Comparison of ENCODE assay signal across 8 cellular contexts in genomic region chr9:91131433-91131839, GRCh38.
DNase-seq lines count a peak whose midpoint lies in the region; ATAC-seq and TF ChIP-seq lines count a peak whose summit lies in the region.

No MANE protein-coding gene starts in this region.

- DNase-seq in M059J (ENCODE audit: low read depth) (peak; percentile 95), kidney glomerular epithelial cell (lab: John Stamatoyannopoulos, UW) (peak; percentile 42), substantia nigra (lab: John Stamatoyannopoulos, UW) (no peak), endothelial cell (ENCODE audit: low spot score) (no peak)
- DNase-seq in activated T-helper 2 cell treated with anti-CD3 and anti-CD28 coated beads, Interferon-gamma antibody, Interleukin-2, Interleukin-4, amounts not matched to agents 10 μg/mL and 5 μg/mL and 100 μg/mL, durations not matched to agents 14 hours and 24 hours and 36 hours (ENCODE audit: low spot score) = peak; percentile 81
- DNase-seq in stimulated activated naive CD8-positive, alpha-beta T cell treated with anti-CD3 and anti-CD28 coated beads, Interleukin-15, amount 100 ng/mL, for 72 hours = peak; percentile 72 to 92

- peak overlapping the region; percentile 98 for H3K27ac Mint-ChIP-seq in activated T-helper 2 cell treated with anti-CD3 and anti-CD28 coated beads, Interferon-gamma antibody, Interleukin-2, Interleukin-4, amounts not matched to agents 10 μg/mL and 5 μg/mL and 100 μg/mL, durations not matched to agents 14 hours and 24 hours and 36 hours
- peak overlapping the region; percentile 98 to 99 for H3K27ac Mint-ChIP-seq in stimulated activated naive CD8-positive, alpha-beta T cell treated with anti-CD3 and anti-CD28 coated beads, Interleukin-15, amount 100 ng/mL, for 72 hours
- no peak overlapping the region for H3K27ac Mint-ChIP-seq in endothelial cell (ENCODE audit: unreplicated experiment)

- no peak for TF ChIP-seq CTCF in endothelial cell (IDR thresholded peaks at IDR 0.05; ENCODE audit: unreplicated experiment)

- ATAC-seq in GM18502 (IDR thresholded peaks at IDR 0.05; ENCODE audit: poor library complexity, unreplicated experiment) (peak; percentile 71), GM18519 (IDR thresholded peaks at IDR 0.05; ENCODE audit: low FRiP score, unreplicated experiment) (no peak)
- ATAC-seq in stimulated activated naive CD8-positive, alpha-beta T cell treated with anti-CD3 and anti-CD28 coated beads, Interleukin-15, amount 100 ng/mL, for 72 hours = peak; percentile 100

- H3K27me3 Mint-ChIP-seq in activated T-helper 2 cell treated with anti-CD3 and anti-CD28 coated beads, Interferon-gamma antibody, Interleukin-2, Interleukin-4, amounts not matched to agents 10 μg/mL and 5 μg/mL and 100 μg/mL, durations not matched to agents 14 hours and 24 hours and 36 hours (ENCODE audit: low read depth) = no peaks in the 10 kb centered on the region
- H3K27me3 Mint-ChIP-seq in stimulated activated naive CD8-positive, alpha-beta T cell treated with anti-CD3 and anti-CD28 coated beads, Interleukin-15, amount 100 ng/mL, for 72 hours = no peaks in the 10 kb centered on the region
- no peaks in the 10 kb centered on the region for H3K27me3 Mint-ChIP-seq in endothelial cell (ENCODE audit: unreplicated experiment)

- H3K36me3 Mint-ChIP-seq in activated T-helper 2 cell treated with anti-CD3 and anti-CD28 coated beads, Interferon-gamma antibody, Interleukin-2, Interleukin-4, amounts not matched to agents 10 μg/mL and 5 μg/mL and 100 μg/mL, durations not matched to agents 14 hours and 24 hours and 36 hours (ENCODE audit: low read depth) = peaks cover 67% of the 10 kb centered on the region
- H3K36me3 Mint-ChIP-seq in endothelial cell (ENCODE audit: low read depth, unreplicated experiment) = no peaks in the 10 kb centered on the region

- intact Hi-C loops in activated T-helper 2 cell treated with anti-CD3 and anti-CD28 coated beads, Interferon-gamma antibody, Interleukin-2, Interleukin-4, amounts not matched to agents 10 μg/mL and 5 μg/mL and 100 μg/mL, durations not matched to agents 14 hours and 24 hours and 36 hours (cut with micrococcal nuclease) = loop anchor here (1.0 to 5.0 kb wide), 10 partner anchors 15 to 216 kb away; no protein-coding TSS in a partner anchor

- H3K9me3 Mint-ChIP-seq in activated T-helper 2 cell treated with anti-CD3 and anti-CD28 coated beads, Interferon-gamma antibody, Interleukin-2, Interleukin-4, amounts not matched to agents 10 μg/mL and 5 μg/mL and 100 μg/mL, durations not matched to agents 14 hours and 24 hours and 36 hours = peaks cover 17% of the 10 kb centered on the region
- H3K9me3 Mint-ChIP-seq in stimulated activated naive CD8-positive, alpha-beta T cell treated with anti-CD3 and anti-CD28 coated beads, Interleukin-15, amount 100 ng/mL, for 72 hours = peaks cover 0 to 10% of the 10 kb centered on the region in 2 donors
- H3K9me3 Mint-ChIP-seq in endothelial cell (ENCODE audit: unreplicated experiment) = no peaks in the 10 kb centered on the region

- H3K4me1 Mint-ChIP-seq in activated T-helper 2 cell treated with anti-CD3 and anti-CD28 coated beads, Interferon-gamma antibody, Interleukin-2, Interleukin-4, amounts not matched to agents 10 μg/mL and 5 μg/mL and 100 μg/mL, durations not matched to agents 14 hours and 24 hours and 36 hours (ENCODE audit: low read depth) = peaks cover 49% of the 10 kb centered on the region
- H3K4me1 Mint-ChIP-seq in stimulated activated naive CD8-positive, alpha-beta T cell treated with anti-CD3 and anti-CD28 coated beads, Interleukin-15, amount 100 ng/mL, for 72 hours = peaks cover 28% of the 10 kb centered on the region
- H3K4me1 Mint-ChIP-seq in endothelial cell (ENCODE audit: unreplicated experiment) = no peaks in the 10 kb centered on the region

- peak overlapping the region; percentile 49 for H3K4me3 Mint-ChIP-seq in activated T-helper 2 cell treated with anti-CD3 and anti-CD28 coated beads, Interferon-gamma antibody, Interleukin-2, Interleukin-4, amounts not matched to agents 10 μg/mL and 5 μg/mL and 100 μg/mL, durations not matched to agents 14 hours and 24 hours and 36 hours (ENCODE audit: low read depth)
- peak overlapping the region; percentile 69 to 74 for H3K4me3 Mint-ChIP-seq in stimulated activated naive CD8-positive, alpha-beta T cell treated with anti-CD3 and anti-CD28 coated beads, Interleukin-15, amount 100 ng/mL, for 72 hours
- H3K4me3 Mint-ChIP-seq in endothelial cell (ENCODE audit: unreplicated experiment) = no peak overlapping the region

- H3K27ac ChIP-seq in substantia nigra (ENCODE audit: low read depth, low read length, poor library complexity, severe bottlenecking) = no peak overlapping the region

Comparison
In these comparisons a context has a peak if more than half of its experiments do, and no peak if none do; other contexts are left out.
1. DNase-seq: peak in M059J (single experiment), activated T-helper 2 cell treated with anti-CD3 and anti-CD28 coated beads, Interferon-gamma antibody, Interleukin-2, Interleukin-4, amounts not matched to agents 10 μg/mL and 5 μg/mL and 100 μg/mL, durations not matched to agents 14 hours and 24 hours and 36 hours (single experiment), kidney glomerular epithelial cell (single experiment) and stimulated activated naive CD8-positive, alpha-beta T cell treated with anti-CD3 and anti-CD28 coated beads, Interleukin-15, amount 100 ng/mL, for 72 hours (2 of 2); none in substantia nigra (0 of 49) and endothelial cell (single experiment).